In genomic region chr2:237669628-237670351, GRCh38 we compare ENCODE assay signal across 8 cellular contexts. TPM values are rescaled to one million over a fixed set of nuclear protein-coding genes. Genes with fewer than 3 reads are reported as not detected.
A peak's percentile ranks its signal among the peaks of the same experiment; 100 is the strongest.
DNase-seq lines count a peak whose midpoint lies in the region; ATAC-seq, FAIRE-seq and TF ChIP-seq lines count a peak whose summit lies in the region.

No MANE protein-coding gene starts in this region.

- H3K9ac ChIP-seq in K562 (ENCODE audit: insufficient read depth in 1 of 2, low read depth in 2 of 2, low read length in 2 of 2) (no peak overlapping the region), mesenchymal stem cell (ENCODE audit: low read length) (peak overlapping the region; percentile 91)

- H2AFZ ChIP-seq in K562 (ENCODE audit: low read depth, low read length), result no peak overlapping the region
- H2AFZ ChIP-seq in mesenchymal stem cell (ENCODE audit: low read depth, low read length), result no peak overlapping the region

- H2BK5ac ChIP-seq in mesenchymal stem cell (ENCODE audit: low read depth, low read length, poor library complexity, severe bottlenecking), result no peak overlapping the region

- TF ChIP-seq RAD21 in K562 (CRISPR knock-in tag; conservative IDR thresholded peaks at IDR 0.05 in 1 of 2, IDR thresholded peaks at IDR 0.05 in 1 of 2), result no peak

- TF ChIP-seq POLR2A in K562 (conservative IDR thresholded peaks at IDR 0.05), result no peak

- H3K27me3 ChIP-seq in AG04450 (ENCODE audit: control insufficient read depth, insufficient read depth, low read length), result no peaks in the 10 kb centered on the region
- peaks cover 23 to 47% of the 10 kb centered on the region in 2 experiments; a peak in 4 of 5 replicates for H3K27me3 ChIP-seq in K562 (ENCODE audit: control insufficient read depth in 2 of 2, insufficient read depth in 2 of 2, low read length in 2 of 2)
- H3K27me3 ChIP-seq in mesenchymal stem cell (ENCODE audit: control insufficient read depth in 1 of 2, insufficient read depth in 1 of 2, low read length in 2 of 2), result no peaks in the 10 kb centered on the region

- H3K4ac ChIP-seq in mesenchymal stem cell (ENCODE audit: low read depth in 1 of 2, low read length in 2 of 2), result peak overlapping the region in 1 of 2 experiments; percentile 34

- peaks cover 23% of the 10 kb centered on the region for H3K4me1 Mint-ChIP-seq in activated naive CD8-positive, alpha-beta T cell treated with anti-CD3 and anti-CD28 coated beads for 36 hours

- TF ChIP-seq CTCF in AG04450 (IDR thresholded peaks at IDR 0.05; ENCODE audit: low read depth, low read length) (no peak), K562 (IDR thresholded peaks at IDR 0.05 in 2 of 3, conservative IDR thresholded peaks at IDR 0.05 in 1 of 3; ENCODE audit: insufficient read depth in 2 of 3, low read depth in 1 of 3, low read length in 3 of 3) (no peak)

- intact Hi-C loops in K562 (cut with micrococcal nuclease), result no loop called here

- no peaks in the 10 kb centered on the region for H3K27me3 Mint-ChIP-seq in activated naive CD8-positive, alpha-beta T cell treated with anti-CD3 and anti-CD28 coated beads for 36 hours

- H2BK12ac ChIP-seq in mesenchymal stem cell (ENCODE audit: low read length in 2 of 2), result peak overlapping the region; percentile 3 to 70

- H4K8ac ChIP-seq in mesenchymal stem cell (ENCODE audit: low read length), result no peak overlapping the region

- peak overlapping the region; percentile 29 for H3K4me3 ChIP-seq in AG04450 (ENCODE audit: low read depth, low read length)
- H3K4me3 ChIP-seq in K562, result no peak overlapping the region
- peak overlapping the region in 1 of 2 experiments; percentile 62 for H3K4me3 ChIP-seq in mesenchymal stem cell (ENCODE audit: insufficient read depth in 1 of 2, low read depth in 1 of 2, low read length in 2 of 2)

- CTCF ChIA-PET in AG04450 (lab: Charles Lee), result interaction anchor here (1.0 to 8.8 kb wide), 3 partner anchors 17 to 87 kb away, joined by 4 to 101 read pairs (median 4); no protein-coding TSS in a partner anchor
- CTCF ChIA-PET in K562 (lab: Yijun Ruan, JAX; ENCODE audit: low intra/inter-chr PET ratio), result no interaction called here

- WGBS in K562 (ENCODE audit: insufficient coverage, low coverage, missing lambda C conversion rate), result under 1% methylated on average over 21 of the region's 21 CpGs
- WGBS in mesenchymal stem cell, result 43% methylated on average over 21 of the region's 21 CpGs

- H3K4me3 Mint-ChIP-seq in activated naive CD8-positive, alpha-beta T cell treated with anti-CD3 and anti-CD28 coated beads for 36 hours, result no peak overlapping the region

- no peak for FAIRE-seq in K562 (lab: Jason Lieb, UNC)

- H3K9me1 ChIP-seq in K562 (ENCODE audit: control insufficient read depth, insufficient read depth, low read length), result no peaks in the 10 kb centered on the region

- no peak overlapping the region for H2BK120ac ChIP-seq in mesenchymal stem cell (ENCODE audit: low read depth, low read length)

- H2BK15ac ChIP-seq in mesenchymal stem cell (ENCODE audit: low read depth, poor library complexity, severe bottlenecking), result no peak overlapping the region

- BruUV-seq in K562 (replicated peaks; lab: Mats Ljungman, UMichigan), result no TSS peak

- H3K36me3 ChIP-seq in K562 (ENCODE audit: control insufficient read depth, insufficient read depth, low read length), result no peaks in the 10 kb centered on the region
- peaks cover 7 to 25% of the 10 kb centered on the region in 2 experiments for H3K36me3 ChIP-seq in mesenchymal stem cell (ENCODE audit: control insufficient read depth in 1 of 2, insufficient read depth in 2 of 2, low read depth in 1 of 2, low read length in 2 of 2)

- H3K9me3 ChIP-seq in AG04450 (ENCODE audit: control insufficient read depth, insufficient read depth, low read length) (no peaks in the 10 kb centered on the region), K562 (replicated peaks; ENCODE audit: control insufficient read depth, insufficient read depth, low read depth, low read length) (no peaks in the 10 kb centered on the region), mesenchymal stem cell (ENCODE audit: control insufficient read depth, low read length) (no peaks in the 10 kb centered on the region)

- in situ Hi-C loops in K562 (cut with MboI), result no loop called here

- H3K4me2 ChIP-seq in K562 (ENCODE audit: insufficient read depth, low read length) (no peak overlapping the region), mesenchymal stem cell (ENCODE audit: low read length, poor library complexity, severe bottlenecking) (no peak overlapping the region)

- H3K14ac ChIP-seq in mesenchymal stem cell (ENCODE audit: low read length in 2 of 2), result peak overlapping the region in 1 of 2 experiments; percentile 95

- H3K27ac ChIP-seq in AG04450 (ENCODE audit: low read depth, low read length), result peak overlapping the region; percentile 98
- H3K27ac ChIP-seq in K562 (ENCODE audit: extremely low read depth, low read depth, low read length), result no peak overlapping the region
- H3K27ac ChIP-seq in mesenchymal stem cell (ENCODE audit: low read length, poor library complexity, severe bottlenecking), result peak overlapping the region; percentile 54

- peak overlapping the region; percentile 6 to 95 for H3K18ac ChIP-seq in mesenchymal stem cell (ENCODE audit: low read depth in 1 of 2, low read length in 2 of 2)

- no peak overlapping the region for H3K27ac Mint-ChIP-seq in activated naive CD8-positive, alpha-beta T cell treated with anti-CD3 and anti-CD28 coated beads for 36 hours

- TF ChIP-seq EP300 in K562 (IDR thresholded peaks at IDR 0.05; ENCODE audit: low read length), result no peak

- no peaks in the 10 kb centered on the region for H3K9me3 Mint-ChIP-seq in activated naive CD8-positive, alpha-beta T cell treated with anti-CD3 and anti-CD28 coated beads for 36 hours

- peak overlapping the region; percentile 23 for H2AK5ac ChIP-seq in mesenchymal stem cell (ENCODE audit: low read length, severe bottlenecking)

- DNase-seq in AG04450 (ENCODE audit: low read depth, low spot score) (peak; percentile 100), NCI-H1417 (lab: John Stamatoyannopoulos, UW) (peak; percentile 80 to 95 (median 86)), K562 (ENCODE audit: extremely low read depth in 1 of 4, low spot score in 3 of 4) (no peak), mesenchymal stem cell (peak; percentile 95), globus pallidus (ENCODE audit: low spot score) (no peak)
- no peak for DNase-seq in activated naive CD8-positive, alpha-beta T cell treated with anti-CD3 and anti-CD28 coated beads for 36 hours
- DNase-seq in activated CD8-positive, alpha-beta memory T cell treated with anti-CD3 and anti-CD28 coated beads for 24 hours, result no peak

- no peaks in the 10 kb centered on the region for H3K79me2 ChIP-seq in K562 (ENCODE audit: control insufficient read depth, insufficient read depth, low read length)

- no peaks in the 10 kb centered on the region for H3K36me3 Mint-ChIP-seq in activated naive CD8-positive, alpha-beta T cell treated with anti-CD3 and anti-CD28 coated beads for 36 hours

- peak; percentile 46 for ATAC-seq in GM21381 (IDR thresholded peaks at IDR 0.05; ENCODE audit: unreplicated experiment)
- no peak for ATAC-seq in K562

- no peaks in the 10 kb centered on the region for H4K20me1 ChIP-seq in K562 (replicated peaks; ENCODE audit: control insufficient read depth, insufficient read depth, low read length)

- H4K91ac ChIP-seq in mesenchymal stem cell (ENCODE audit: low read length), result peak overlapping the region; percentile 29

- no peak overlapping the region for H3K23ac ChIP-seq in mesenchymal stem cell (ENCODE audit: low read length in 2 of 2)

- POLR2A ChIA-PET in AG04450 (lab: Yijun Ruan, JAX), result interaction anchor here (0.7 to 1.8 kb wide), 13 partner anchors 8 to 256 kb away, joined by 3 to 30 read pairs (median 4); partner anchors contain the start of gene COL6A3
- POLR2A ChIA-PET in K562 (lab: Yijun Ruan, JAX), result interaction anchor here (0.5 kb wide), 1 partner anchor 34 kb away, joined by 4 read pairs; no protein-coding TSS in a partner anchor

- H3K4me1 ChIP-seq in K562 (replicated peaks in 1 of 2; ENCODE audit: control insufficient read depth in 2 of 2, insufficient read depth in 2 of 2, low read length in 2 of 2) (peaks cover 0 to 7% of the 10 kb centered on the region in 2 experiments; a peak in 3 of 5 replicates), mesenchymal stem cell (ENCODE audit: control insufficient read depth, insufficient read depth, low read depth, low read length) (peaks cover 34% of the 10 kb centered on the region)

- peaks cover 29% of the 10 kb centered on the region for H3K79me1 ChIP-seq in mesenchymal stem cell (replicated peaks; ENCODE audit: low read length, poor library complexity, severe bottlenecking)

TF ChIP-seq in K562, 482 proteins besides CTCF, POLR2A, EP300 and RAD21 (continues in another document):
- 0 out of 2 replicates have a peak, but pooled peaks have one; percentile 26 for TF ChIP-seq GABPA (tag; conservative IDR thresholded peaks at IDR 0.05; ENCODE audit: low read depth)
- TF ChIP-seq BCL6 (CRISPR knock-in tag; IDR thresholded peaks at IDR 0.05), result no peak
- no peak for TF ChIP-seq ZC3H8 (IDR thresholded peaks at IDR 0.05)
- no peak for TF ChIP-seq TEAD2 (tag; IDR thresholded peaks at IDR 0.05)
- no peak for TF ChIP-seq EZH2 (IDR thresholded peaks at IDR 0.05; ENCODE audit: borderline replicate concordance, low read depth, low read length)
- TF ChIP-seq BRD9 (IDR thresholded peaks at IDR 0.05; ENCODE audit: low read depth, partially characterized antibody), result no peak

RNA-seq across cellular contexts. Expression of gene LRRFIP1, which starts 42.4 kb away (rescaled TPM):
- polyA plus RNA-seq in AG04450 (2011; rRNA removed) (55.2 and 71.1 TPM in 2 replicates), K562 (2011; rRNA removed) (18.3 and 26.8 TPM in 2 replicates), K562 (2014; fragmentation: Illumina TruSeq; extraction: Trizol) (41.9 and 45.2 TPM in 2 replicates), K562 (2014; fragmentation: Nextera tagmentation; extraction: Ambion mirVana) (10 to 100 TPM; 13.1 to 13.8 TPM), K562 (2014; rRNA removed) (35.6 and 39.5 TPM in 2 replicates)
- 47.3 TPM in 2 replicates for polyA minus RNA-seq in AG04450 (2011; rRNA and poly(A)+ RNA removed)
- total RNA-seq in K562 (2011; cell fraction: chromatin; rRNA removed; ENCODE audit: low replicate concordance), result 39.0 and 77.6 TPM in 2 replicates
- total RNA-seq in K562 (2011; cell fraction: nucleolus; rRNA removed), result 15.0 and 23.0 TPM in 2 replicates
- total RNA-seq in K562 (2011; cell fraction: nucleoplasm; rRNA removed), result 45.0 and 78.0 TPM in 2 replicates
- total RNA-seq in K562 (2014; rRNA removed) (31.6 and 32.2 TPM in 2 replicates), K562 (2014; rRNA removed; fragmentation: Illumina TruSeq; extraction: Trizol) (33.1 and 38.9 TPM in 2 replicates), K562 (2015; rRNA removed; fragmentation: Illumina TruSeq; extraction: Trizol) (25.5 and 28.1 TPM in 2 replicates), K562 (2021) (31.3 and 31.4 TPM in 2 replicates)
- 8.0 and 11.2 TPM in 2 replicates for polyA plus RNA-seq in K562 (2011; cell fraction: cytosol; rRNA removed)
- polyA plus RNA-seq in K562 (2011; cell fraction: nucleus; rRNA removed), result 15.4 and 17.6 TPM in 2 replicates
- polyA plus RNA-seq in K562 (2012), result 21.8 and 26.9 TPM in 2 replicates
- polyA minus RNA-seq in K562 (2011; rRNA and poly(A)+ RNA removed), result 46.2 and 50.8 TPM in 2 replicates
- polyA minus RNA-seq in K562 (2011; cell fraction: cytosol; rRNA and poly(A)+ RNA removed), result 14.3 and 18.8 TPM in 2 replicates
- polyA minus RNA-seq in K562 (2011; cell fraction: nucleus; rRNA and poly(A)+ RNA removed), result 12.4 and 19.2 TPM in 2 replicates
- polyA plus RNA-seq in mesenchymal stem cell (2013, experiment 1 of 2), result 111 TPM
- polyA plus RNA-seq in mesenchymal stem cell (2013, experiment 2 of 2), result 106 TPM
- total RNA-seq in activated naive CD8-positive, alpha-beta T cell treated with anti-CD3 and anti-CD28 coated beads for 36 hours, result 100 to 1,000 TPM; 162 to 164 TPM

Comparison
In these comparisons a context has a peak if more than half of its experiments do, and no peak if none do; other contexts are left out.
1. DNase-seq: peak in AG04450 (single experiment), NCI-H1417 (3 of 3) and mesenchymal stem cell (single experiment); none in K562 (0 of 4), activated naive CD8-positive, alpha-beta T cell treated with anti-CD3 and anti-CD28 coated beads for 36 hours (single experiment), globus pallidus (single experiment) and activated CD8-positive, alpha-beta memory T cell treated with anti-CD3 and anti-CD28 coated beads for 24 hours (single experiment).